In the genomic region with DNA sequence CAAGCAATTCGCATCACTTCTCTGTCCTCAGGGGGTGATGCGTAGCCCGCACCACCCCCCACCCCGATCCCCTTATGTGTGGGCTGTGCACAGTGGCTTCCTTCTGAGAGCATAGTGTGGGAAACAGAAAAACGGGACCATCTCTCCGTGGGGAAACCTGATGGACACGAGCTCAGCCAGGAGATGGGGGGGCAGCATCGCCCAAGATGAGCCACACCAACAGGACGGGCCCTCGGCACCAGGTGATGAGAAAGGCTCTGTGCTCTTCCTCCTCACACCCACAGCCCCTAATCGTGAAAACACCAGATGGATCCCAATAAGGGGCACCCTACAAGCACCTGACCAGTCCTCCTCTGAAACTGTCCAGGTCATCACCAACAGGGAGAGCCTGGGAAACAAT, we compare ENCODE assay signal across 34 cellular contexts.
"Had no signal": no experiment of that assay in that cellular context is flagged by ENCODE, and none has a peak within 500 bp of the region (broad histone marks: within the 10 kb centered on the region; RNA-seq: fewer than 3 reads in every experiment).

No MANE protein-coding gene starts in this region.

- H3K4me1 Mint-ChIP-seq: activated CD4-positive, alpha-beta memory T cell treated with anti-CD3 and anti-CD28 coated beads, Interleukin-2, amount 10 ng/mL, durations not matched to agents 7 days and 5 days; activated CD4-positive, alpha-beta T cell treated with anti-CD3 and anti-CD28 coated beads for 36 hours; activated CD4-positive, alpha-beta T cell treated with anti-CD3 and anti-CD28 coated beads, Interleukin-2, amount 10 ng/mL, durations not matched to agents 7 days and 5 days; activated CD8-positive, alpha-beta memory T cell treated with anti-CD3 and anti-CD28 coated beads, Interleukin-2, amount 10 ng/mL, durations not matched to agents 7 days and 5 days; activated naive CD8-positive, alpha-beta T cell treated with anti-CD3 and anti-CD28 coated beads for 36 hours; activated T-helper 17 cell treated with anti-CD3 and anti-CD28 coated beads, Interleukin-2, amount 50 U/mL, for 72 hours had no signal

- H3K36me3 ChIP-seq: adrenal gland, brain microvascular endothelial cell, breast epithelium had no signal

- H3K27me3 ChIP-seq: adrenal gland, body of pancreas, brain microvascular endothelial cell, breast epithelium had no signal

- ATAC-seq: activated CD4-positive, alpha-beta T cell treated with anti-CD3 and anti-CD28 coated beads for 36 hours; activated CD4-positive, CD25-positive, alpha-beta regulatory T cell treated with anti-CD3 and anti-CD28 coated beads, Interleukin-2, amount 50 U/mL, for 24 hours; activated CD8-positive, alpha-beta memory T cell treated with anti-CD3 and anti-CD28 coated beads, Interleukin-2, amount 10 ng/mL, durations not matched to agents 7 days and 5 days; activated CD8-positive, alpha-beta T cell treated with anti-CD3 and anti-CD28 coated beads, Interleukin-2, amount 10 ng/mL, durations not matched to agents 7 days and 5 days; activated naive CD4-positive, alpha-beta T cell treated with anti-CD3 and anti-CD28 coated beads, Interleukin-2, amount 50 U/mL, for 72 hours; activated T-helper 17 cell treated with anti-CD3 and anti-CD28 coated beads, Interleukin-2, amount 50 U/mL, for 72 hours; body of pancreas had no signal

- DNase-seq: activated CD4-positive, alpha-beta memory T cell treated with anti-CD3 and anti-CD28 coated beads, Interleukin-2, amount 10 ng/mL, durations not matched to agents 7 days and 5 days; activated CD4-positive, alpha-beta T cell treated with anti-CD3 and anti-CD28 coated beads for 1 hour; activated CD4-positive, alpha-beta T cell treated with anti-CD3 and anti-CD28 coated beads for 36 hours; activated CD4-positive, alpha-beta T cell treated with anti-CD3 and anti-CD28 coated beads for 48 hours; activated CD4-positive, alpha-beta T cell treated with anti-CD3 and anti-CD28 coated beads, Interleukin-2, amount 10 ng/mL, durations not matched to agents 7 days and 5 days; activated CD4-positive, alpha-beta T cell treated with anti-CD3 and anti-CD28 coated beads, Interleukin-2, amount 50 U/mL, for 48 hours; activated CD4-positive, CD25-positive, alpha-beta regulatory T cell; activated CD8-positive, alpha-beta memory T cell treated with anti-CD3 and anti-CD28 coated beads for 24 hours; activated CD8-positive, alpha-beta memory T cell treated with anti-CD3 and anti-CD28 coated beads, Interleukin-2, amount 10 ng/mL, durations not matched to agents 7 days and 5 days; activated CD8-positive, alpha-beta memory T cell treated with anti-CD3 and anti-CD28 coated beads, Interleukin-2, amount 50 U/mL, for 48 hours; activated CD8-positive, alpha-beta T cell treated with anti-CD3 and anti-CD28 coated beads, Interleukin-2, amount 10 ng/mL, durations not matched to agents 7 days and 5 days; activated effector memory CD4-positive, alpha-beta T cell treated with anti-CD3 and anti-CD28 coated beads, Interleukin-2, amount 50 U/mL, for 16 hours; activated gamma-delta T cell treated with Interleukin-2 at 50 U/mL for 16 hours; activated naive CD4-positive, alpha-beta T cell; activated naive CD4-positive, alpha-beta T cell treated with anti-CD3 and anti-CD28 coated beads for 36 hours; activated naive CD4-positive, alpha-beta T cell treated with anti-CD3 and anti-CD28 coated beads, Interleukin-2, amount 50 U/mL, for 16 hours; activated naive CD8-positive, alpha-beta T cell treated with anti-CD3 and anti-CD28 coated beads for 36 hours; activated T-cell treated with anti-CD3 and anti-CD28 coated beads, Interleukin-2, amount 50 U/mL, for 24 hours; activated T-cell treated with anti-CD3 and anti-CD28 coated beads, Interleukin-2, amount 50 U/mL, for 48 hours; adrenal gland; amniotic stem cell; body of pancreas; brain microvascular endothelial cell; central memory CD4-positive, alpha-beta T cell; T-helper 1 cell; T-helper 2 cell; T-helper 9 cell had no signal

- H3K4me3 Mint-ChIP-seq: activated CD4-positive, alpha-beta memory T cell treated with anti-CD3 and anti-CD28 coated beads, Interleukin-2, amount 10 ng/mL, durations not matched to agents 7 days and 5 days; activated CD4-positive, alpha-beta T cell treated with anti-CD3 and anti-CD28 coated beads for 36 hours; activated CD4-positive, alpha-beta T cell treated with anti-CD3 and anti-CD28 coated beads, Interleukin-2, amount 10 ng/mL, durations not matched to agents 7 days and 5 days; activated CD8-positive, alpha-beta memory T cell treated with anti-CD3 and anti-CD28 coated beads, Interleukin-2, amount 10 ng/mL, durations not matched to agents 7 days and 5 days; activated CD8-positive, alpha-beta T cell treated with anti-CD3 and anti-CD28 coated beads, Interleukin-2, amount 10 ng/mL, durations not matched to agents 7 days and 5 days; activated naive CD4-positive, alpha-beta T cell treated with anti-CD3 and anti-CD28 coated beads for 36 hours; activated naive CD8-positive, alpha-beta T cell treated with anti-CD3 and anti-CD28 coated beads for 36 hours; activated T-cell treated with anti-CD3 and anti-CD28 coated beads, Interleukin-2, amount 50 U/mL, for 24 hours; activated T-helper 17 cell treated with anti-CD3 and anti-CD28 coated beads, Interleukin-2, amount 50 U/mL, for 72 hours; T-helper 1 cell treated with Interleukin-12 subunit alpha and Interleukin-12 subunit beta and Interleukin-4 antibody, amounts not matched to agents 30 μg/mL and 1 μg/mL, for 36 hours; T-helper 2 cell treated with Interferon-gamma antibody and Interleukin-4, amounts not matched to agents 5 μg/mL and 100 μg/mL, for 36 hours had no signal

- H3K27ac Mint-ChIP-seq: activated CD4-positive, alpha-beta memory T cell treated with anti-CD3 and anti-CD28 coated beads, Interleukin-2, amount 10 ng/mL, durations not matched to agents 7 days and 5 days; activated CD4-positive, alpha-beta T cell treated with anti-CD3 and anti-CD28 coated beads for 36 hours; activated CD4-positive, alpha-beta T cell treated with anti-CD3 and anti-CD28 coated beads, Interleukin-2, amount 10 ng/mL, durations not matched to agents 7 days and 5 days; activated CD8-positive, alpha-beta memory T cell treated with anti-CD3 and anti-CD28 coated beads, Interleukin-2, amount 10 ng/mL, durations not matched to agents 7 days and 5 days; activated CD8-positive, alpha-beta T cell treated with anti-CD3 and anti-CD28 coated beads, Interleukin-2, amount 10 ng/mL, durations not matched to agents 7 days and 5 days; activated naive CD4-positive, alpha-beta T cell treated with anti-CD3 and anti-CD28 coated beads for 36 hours; activated naive CD4-positive, alpha-beta T cell treated with anti-CD3 and anti-CD28 coated beads, Interleukin-2, amount 50 U/mL, for 72 hours; activated naive CD8-positive, alpha-beta T cell treated with anti-CD3 and anti-CD28 coated beads for 36 hours; activated T-cell treated with anti-CD3 and anti-CD28 coated beads, Interleukin-2, amount 50 U/mL, for 24 hours; activated T-helper 17 cell treated with anti-CD3 and anti-CD28 coated beads, Interleukin-2, amount 50 U/mL, for 72 hours; T-helper 1 cell treated with Interleukin-12 subunit alpha and Interleukin-12 subunit beta and Interleukin-4 antibody, amounts not matched to agents 30 μg/mL and 1 μg/mL, for 36 hours; T-helper 2 cell treated with Interferon-gamma antibody and Interleukin-4, amounts not matched to agents 5 μg/mL and 100 μg/mL, for 36 hours had no signal

- H3K4me1 ChIP-seq: adrenal gland, breast epithelium had no signal

- H3K27ac ChIP-seq: adrenal gland, body of pancreas, brain microvascular endothelial cell, breast epithelium, VCaP had no signal

- H3K27me3 Mint-ChIP-seq: activated CD4-positive, alpha-beta memory T cell treated with anti-CD3 and anti-CD28 coated beads, Interleukin-2, amount 10 ng/mL, durations not matched to agents 7 days and 5 days; activated CD4-positive, alpha-beta T cell treated with anti-CD3 and anti-CD28 coated beads for 36 hours; activated CD4-positive, alpha-beta T cell treated with anti-CD3 and anti-CD28 coated beads, Interleukin-2, amount 10 ng/mL, durations not matched to agents 7 days and 5 days; activated CD8-positive, alpha-beta memory T cell treated with anti-CD3 and anti-CD28 coated beads, Interleukin-2, amount 10 ng/mL, durations not matched to agents 7 days and 5 days; activated naive CD8-positive, alpha-beta T cell treated with anti-CD3 and anti-CD28 coated beads for 36 hours; activated T-cell treated with anti-CD3 and anti-CD28 coated beads, Interleukin-2, amount 50 U/mL, for 24 hours; activated T-helper 17 cell treated with anti-CD3 and anti-CD28 coated beads, Interleukin-2, amount 50 U/mL, for 72 hours had no signal

- H3K9me3 ChIP-seq: adrenal gland, body of pancreas, breast epithelium had no signal

- H3K9me3 Mint-ChIP-seq: activated CD4-positive, alpha-beta memory T cell treated with anti-CD3 and anti-CD28 coated beads, Interleukin-2, amount 10 ng/mL, durations not matched to agents 7 days and 5 days; activated CD4-positive, alpha-beta T cell treated with anti-CD3 and anti-CD28 coated beads, Interleukin-2, amount 10 ng/mL, durations not matched to agents 7 days and 5 days; activated naive CD4-positive, alpha-beta T cell treated with anti-CD3 and anti-CD28 coated beads for 36 hours; activated naive CD4-positive, alpha-beta T cell treated with anti-CD3 and anti-CD28 coated beads, Interleukin-2, amount 50 U/mL, for 72 hours; activated naive CD8-positive, alpha-beta T cell treated with anti-CD3 and anti-CD28 coated beads for 36 hours; activated T-cell treated with anti-CD3 and anti-CD28 coated beads, Interleukin-2, amount 50 U/mL, for 24 hours; activated T-helper 17 cell treated with anti-CD3 and anti-CD28 coated beads, Interleukin-2, amount 50 U/mL, for 72 hours; T-helper 1 cell treated with Interleukin-12 subunit alpha and Interleukin-12 subunit beta and Interleukin-4 antibody, amounts not matched to agents 30 μg/mL and 1 μg/mL, for 36 hours; T-helper 2 cell treated with Interferon-gamma antibody and Interleukin-4, amounts not matched to agents 5 μg/mL and 100 μg/mL, for 36 hours had no signal

- H3K36me3 Mint-ChIP-seq: activated CD8-positive, alpha-beta memory T cell treated with anti-CD3 and anti-CD28 coated beads, Interleukin-2, amount 10 ng/mL, durations not matched to agents 7 days and 5 days; activated naive CD4-positive, alpha-beta T cell treated with anti-CD3 and anti-CD28 coated beads, Interleukin-2, amount 50 U/mL, for 72 hours; activated naive CD8-positive, alpha-beta T cell treated with anti-CD3 and anti-CD28 coated beads for 36 hours had no signal

- H3K4me3 ChIP-seq: adrenal gland, body of pancreas, breast epithelium had no signal
